In the genomic region with DNA sequence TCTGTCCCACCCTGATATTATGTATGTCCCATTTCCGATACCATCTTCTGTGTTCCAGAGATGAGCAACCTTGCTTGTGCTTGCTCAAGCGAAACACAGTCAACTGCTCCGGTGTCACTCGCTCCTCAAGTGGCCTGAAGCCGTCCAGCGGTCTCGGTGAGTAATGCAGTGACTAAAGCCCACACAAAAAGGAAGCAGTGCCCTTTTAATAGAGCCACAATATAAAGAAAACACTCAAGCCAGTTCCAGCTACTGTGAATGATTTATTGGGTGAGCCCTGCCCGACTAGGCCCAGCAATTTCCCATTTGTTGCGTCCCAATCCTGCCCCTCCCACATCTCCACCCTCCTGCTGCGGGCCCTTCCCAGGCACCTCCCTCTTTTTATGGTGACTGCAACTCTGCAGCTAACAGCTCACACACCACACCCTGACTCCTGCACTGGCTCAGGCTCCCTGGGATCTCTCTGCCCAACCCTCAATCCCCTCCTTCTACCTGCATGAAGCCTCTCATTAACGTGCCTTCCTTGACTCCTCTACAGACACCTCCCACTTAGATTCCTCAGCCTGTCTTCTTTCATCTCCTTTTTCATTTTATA, we compare ENCODE assay signal across 1 cellular context.
A peak's percentile ranks its signal among the peaks of the same experiment; 100 is the strongest.
TF ChIP-seq lines count a peak whose summit lies in the region.

No MANE protein-coding gene starts in this region.

TF ChIP-seq in HEK293, 187 proteins besides CTCF, POLR2A, EP300 and RAD21 (continued from another document and continues in another):
- TF ChIP-seq, protein P1, sequence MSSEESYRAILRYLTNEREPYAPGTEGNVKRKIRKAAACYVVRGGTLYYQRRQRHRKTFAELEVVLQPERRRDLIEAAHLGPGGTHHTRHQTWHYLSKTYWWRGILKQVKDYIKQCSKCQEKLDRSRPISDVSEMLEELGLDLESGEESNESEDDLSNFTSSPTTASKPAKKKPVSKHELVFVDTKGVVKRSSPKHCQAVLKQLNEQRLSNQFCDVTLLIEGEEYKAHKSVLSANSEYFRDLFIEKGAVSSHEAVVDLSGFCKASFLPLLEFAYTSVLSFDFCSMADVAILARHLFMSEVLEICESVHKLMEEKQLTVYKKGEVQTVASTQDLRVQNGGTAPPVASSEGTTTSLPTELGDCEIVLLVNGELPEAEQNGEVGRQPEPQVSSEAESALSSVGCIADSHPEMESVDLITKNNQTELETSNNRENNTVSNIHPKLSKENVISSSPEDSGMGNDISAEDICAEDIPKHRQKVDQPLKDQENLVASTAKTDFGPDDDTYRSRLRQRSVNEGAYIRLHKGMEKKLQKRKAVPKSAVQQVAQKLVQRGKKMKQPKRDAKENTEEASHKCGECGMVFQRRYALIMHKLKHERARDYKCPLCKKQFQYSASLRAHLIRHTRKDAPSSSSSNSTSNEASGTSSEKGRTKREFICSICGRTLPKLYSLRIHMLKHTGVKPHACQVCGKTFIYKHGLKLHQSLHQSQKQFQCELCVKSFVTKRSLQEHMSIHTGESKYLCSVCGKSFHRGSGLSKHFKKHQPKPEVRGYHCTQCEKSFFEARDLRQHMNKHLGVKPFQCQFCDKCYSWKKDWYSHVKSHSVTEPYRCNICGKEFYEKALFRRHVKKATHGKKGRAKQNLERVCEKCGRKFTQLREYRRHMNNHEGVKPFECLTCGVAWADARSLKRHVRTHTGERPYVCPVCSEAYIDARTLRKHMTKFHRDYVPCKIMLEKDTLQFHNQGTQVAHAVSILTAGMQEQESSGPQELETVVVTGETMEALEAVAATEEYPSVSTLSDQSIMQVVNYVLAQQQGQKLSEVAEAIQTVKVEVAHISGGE (tag by site-specific recombination; conservative IDR thresholded peaks at IDR 0.05; ENCODE audit: low read depth): peak; percentile 32; the same call in 1 of the 2 replicates
- no peak; the same call in 1 of the 2 replicates for TF ChIP-seq ZNF610 (tag by site-specific recombination; IDR thresholded peaks at IDR 0.05; ENCODE audit: borderline replicate concordance)
- TF ChIP-seq ZSCAN30 (tag by site-specific recombination; IDR thresholded peaks at IDR 0.05): peak; percentile 88; the same call in 1 of the 2 replicates
- TF ChIP-seq, protein P2, sequence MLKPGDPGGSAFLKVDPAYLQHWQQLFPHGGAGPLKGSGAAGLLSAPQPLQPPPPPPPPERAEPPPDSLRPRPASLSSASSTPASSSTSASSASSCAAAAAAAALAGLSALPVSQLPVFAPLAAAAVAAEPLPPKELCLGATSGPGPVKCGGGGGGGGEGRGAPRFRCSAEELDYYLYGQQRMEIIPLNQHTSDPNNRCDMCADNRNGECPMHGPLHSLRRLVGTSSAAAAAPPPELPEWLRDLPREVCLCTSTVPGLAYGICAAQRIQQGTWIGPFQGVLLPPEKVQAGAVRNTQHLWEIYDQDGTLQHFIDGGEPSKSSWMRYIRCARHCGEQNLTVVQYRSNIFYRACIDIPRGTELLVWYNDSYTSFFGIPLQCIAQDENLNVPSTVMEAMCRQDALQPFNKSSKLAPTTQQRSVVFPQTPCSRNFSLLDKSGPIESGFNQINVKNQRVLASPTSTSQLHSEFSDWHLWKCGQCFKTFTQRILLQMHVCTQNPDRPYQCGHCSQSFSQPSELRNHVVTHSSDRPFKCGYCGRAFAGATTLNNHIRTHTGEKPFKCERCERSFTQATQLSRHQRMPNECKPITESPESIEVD (tag by site-specific recombination; IDR thresholded peaks at IDR 0.05): peak; percentile 75
- TF ChIP-seq TRIM28 (IDR thresholded peaks at IDR 0.05; ENCODE audit: borderline replicate concordance, low read length): peak; percentile 99
- no peak for TF ChIP-seq ZNF221 (tag by site-specific recombination; IDR thresholded peaks at IDR 0.05; ENCODE audit: borderline replicate concordance)
- no peak for TF ChIP-seq PRDM2 (tag by site-specific recombination; IDR thresholded peaks at IDR 0.05; ENCODE audit: borderline replicate concordance)
- no peak for TF ChIP-seq ZNF521 (tag by site-specific recombination; IDR thresholded peaks at IDR 0.05)
- peak; percentile 69; the same call in 1 of the 2 replicates for TF ChIP-seq ZNF449 (tag by site-specific recombination; IDR thresholded peaks at IDR 0.05)
- TF ChIP-seq ZNF560 (tag by site-specific recombination; IDR thresholded peaks at IDR 0.05; ENCODE audit: borderline replicate concordance): no peak
- TF ChIP-seq SP3 (tag by site-specific recombination; IDR thresholded peaks at IDR 0.05): peak; percentile 92
- TF ChIP-seq ZNF26 (tag by site-specific recombination; IDR thresholded peaks at IDR 0.05): no peak
- TF ChIP-seq ZNF544 (tag by site-specific recombination; IDR thresholded peaks at IDR 0.05): no peak
- no peak for TF ChIP-seq HIC1 (tag by site-specific recombination; IDR thresholded peaks at IDR 0.05)
- no peak for TF ChIP-seq ZNF514 (tag by site-specific recombination; IDR thresholded peaks at IDR 0.05)
- no peak for TF ChIP-seq ZNF830 (tag by site-specific recombination; IDR thresholded peaks at IDR 0.05; ENCODE audit: low read depth)
- peak; percentile 80; the same call in 1 of the 2 replicates for TF ChIP-seq MEIS1 (CRISPR knock-in tag; IDR thresholded peaks at IDR 0.05; ENCODE audit: borderline replicate concordance)
- no peak for TF ChIP-seq ZSCAN5A (tag by site-specific recombination; IDR thresholded peaks at IDR 0.05)
- no peak for TF ChIP-seq ZNF555 (tag by site-specific recombination; conservative IDR thresholded peaks at IDR 0.05)
- no peak for TF ChIP-seq ZNF623 (tag by site-specific recombination; IDR thresholded peaks at IDR 0.05)
- TF ChIP-seq ZNF670 (tag by site-specific recombination; IDR thresholded peaks at IDR 0.05; ENCODE audit: low read depth): no peak
- no peak for TF ChIP-seq ZNF112 (tag by site-specific recombination; IDR thresholded peaks at IDR 0.05)
- TF ChIP-seq ZNF157 (tag by site-specific recombination; IDR thresholded peaks at IDR 0.05): no peak
- TF ChIP-seq PRDM1 (tag by site-specific recombination; IDR thresholded peaks at IDR 0.05): no peak
- no peak for TF ChIP-seq BCL11A (tag by site-specific recombination; IDR thresholded peaks at IDR 0.05; ENCODE audit: low read depth)
- TF ChIP-seq KLF8 (tag by site-specific recombination; IDR thresholded peaks at IDR 0.05): peak; percentile 16; the same call in 1 of the 2 replicates
- TF ChIP-seq ZNF223 (tag by site-specific recombination; IDR thresholded peaks at IDR 0.05): no peak
- TF ChIP-seq ZNF416 (tag by site-specific recombination; IDR thresholded peaks at IDR 0.05): no peak
- no peak for TF ChIP-seq ZSCAN4 (tag by site-specific recombination; IDR thresholded peaks at IDR 0.05)
- TF ChIP-seq ZNF23 (tag by site-specific recombination; IDR thresholded peaks at IDR 0.05; ENCODE audit: borderline replicate concordance): no peak
- TF ChIP-seq ZNF624 (tag by site-specific recombination; IDR thresholded peaks at IDR 0.05): no peak
- no peak for TF ChIP-seq ZNF768 (tag by site-specific recombination; IDR thresholded peaks at IDR 0.05)
- peak; percentile 91 for TF ChIP-seq KLF7 (tag by site-specific recombination; IDR thresholded peaks at IDR 0.05; ENCODE audit: borderline replicate concordance)
